10 cellular contexts compared by ENCODE assay signal in the genomic region with DNA sequence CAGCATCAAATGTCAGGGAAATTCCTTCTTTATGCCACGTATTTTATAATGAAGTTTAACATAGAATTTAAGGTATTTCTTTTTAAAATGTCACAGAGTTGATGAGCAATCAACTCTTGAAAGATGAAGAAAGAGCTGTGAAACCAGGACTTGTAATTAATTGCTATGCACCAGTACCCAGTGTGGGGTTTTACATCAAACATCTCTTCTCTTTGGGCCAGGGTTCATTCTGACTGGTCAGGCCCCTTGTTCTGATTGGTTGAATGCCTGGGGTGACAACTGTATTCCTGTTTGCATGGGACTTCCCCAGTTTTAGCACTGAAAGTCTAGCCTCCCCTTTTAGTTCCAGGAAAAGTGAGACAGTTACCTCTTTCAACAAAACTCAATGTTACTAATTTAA. TPM values are rescaled to one million over a fixed set of nuclear protein-coding genes. Genes with fewer than 3 reads are reported as not detected.
A peak's percentile ranks its signal among the peaks of the same experiment; 100 is the strongest.
DNase-seq lines count a peak whose midpoint lies in the region; ATAC-seq and TF ChIP-seq lines count a peak whose summit lies in the region.
"Had no signal": no experiment of that assay in that cellular context is flagged by ENCODE, and none has a peak within 500 bp of the region (broad histone marks: within the 10 kb centered on the region; RNA-seq: fewer than 3 reads in every experiment).

No MANE protein-coding gene starts in this region.

- no peak overlapping the region for H3K9ac ChIP-seq in liver (ENCODE audit: low read depth in 1 of 2, low read length in 2 of 2)

- no peaks in the 10 kb centered on the region for H3K9me3 ChIP-seq in liver (ENCODE audit: control insufficient read depth in 4 of 4, low read length in 3 of 4)
- no peaks in the 10 kb centered on the region for H3K9me3 ChIP-seq in CD4-positive, alpha-beta memory T cell (ENCODE audit: control insufficient read depth in 1 of 2, low read length in 2 of 2)

- no peak overlapping the region for H3K4me3 ChIP-seq in liver (ENCODE audit: low read depth in 1 of 3, low read length in 3 of 3)
- no peak overlapping the region for H3K4me3 ChIP-seq in CD4-positive, alpha-beta memory T cell (ENCODE audit: low read length in 2 of 2)

- TF ChIP-seq RAD21 in liver (IDR thresholded peaks at IDR 0.05) = no peak

- no peaks in the 10 kb centered on the region for H3K27me3 ChIP-seq in liver (ENCODE audit: control insufficient read depth in 4 of 4, insufficient read depth in 4 of 4, low read length in 3 of 4)
- no peaks in the 10 kb centered on the region for H3K27me3 ChIP-seq in CD4-positive, alpha-beta memory T cell (ENCODE audit: insufficient read depth, low read length)

- H3K36me3 Mint-ChIP-seq in CD4-positive, alpha-beta memory T cell = no peaks in the 10 kb centered on the region

- intact Hi-C loops in CD4-positive, alpha-beta memory T cell (cut with micrococcal nuclease) = no loop called here

- TF ChIP-seq CTCF in liver (IDR thresholded peaks at IDR 0.05; ENCODE audit: low read depth, low read length, missing input control) (no peak), RWPE1 (conservative IDR thresholded peaks at IDR 0.05; ENCODE audit: low read depth) (no peak)

- H3K27ac Mint-ChIP-seq in CD4-positive, alpha-beta memory T cell = no peak overlapping the region

- H3K27ac ChIP-seq in liver (ENCODE audit: low read depth in 1 of 2, low read length in 2 of 2) = no peak overlapping the region
- no peak overlapping the region for H3K27ac ChIP-seq in CD4-positive, alpha-beta memory T cell (ENCODE audit: low read depth, low read length)
- H3K27ac ChIP-seq in caudate nucleus (ENCODE audit: low read depth, low read length) = no peak overlapping the region
- H3K27ac ChIP-seq in RWPE1 = no peak overlapping the region

- no peak for DNase-seq in CD4-positive, alpha-beta memory T cell
- DNase-seq in AG20443 (ENCODE audit: low spot score) = no peak
- DNase-seq in caudate nucleus (lab: John Stamatoyannopoulos, UW) = no peak
- DNase-seq in RWPE1 (ENCODE audit: low spot score) = no peak
- DNase-seq: activated gamma-delta T cell, NCI-H524 treated with DMSO at 0.1 percent for 48 hours had no signal

- no peaks in the 10 kb centered on the region for H3K36me3 ChIP-seq in liver (ENCODE audit: control insufficient read depth in 4 of 4, insufficient read depth in 3 of 4, low read depth in 1 of 4, low read length in 3 of 4)
- no peaks in the 10 kb centered on the region for H3K36me3 ChIP-seq in CD4-positive, alpha-beta memory T cell (ENCODE audit: insufficient read depth, low read length)

- ATAC-seq in GM18858 (IDR thresholded peaks at IDR 0.05; ENCODE audit: unreplicated experiment) (peak; percentile 97), GM21529 (IDR thresholded peaks at IDR 0.05; ENCODE audit: unreplicated experiment) (peak; percentile 96), HG03432 (IDR thresholded peaks at IDR 0.05; ENCODE audit: unreplicated experiment) (peak; percentile 98)

- WGBS in liver = 85% methylated on average over 1 of the region's 1 CpG

- peaks cover 0 to 8% (median 2%) of the 10 kb centered on the region in 8 donors for H3K9me3 Mint-ChIP-seq in CD4-positive, alpha-beta memory T cell

- H3K4me3 Mint-ChIP-seq in CD4-positive, alpha-beta memory T cell = no peak overlapping the region

- CTCF ChIA-PET in CD4-positive, alpha-beta memory T cell (lab: Charles Lee; ENCODE audit: partially characterized antibody) = no interaction called here
- CTCF ChIA-PET in RWPE1 (lab: Yijun Ruan, JAX) = interaction anchor here (0.6 kb wide), 2 partner anchors 27 to 622 kb away, joined by 3 read pairs; no protein-coding TSS in a partner anchor

- peaks cover 5 to 16% (median 9%) of the 10 kb centered on the region in 4 donors for H3K4me1 ChIP-seq in liver (ENCODE audit: control insufficient read depth in 4 of 4, insufficient read depth in 4 of 4, low read length in 3 of 4)
- H3K4me1 ChIP-seq in CD4-positive, alpha-beta memory T cell (ENCODE audit: insufficient read depth, low read length) = no peaks in the 10 kb centered on the region

- POLR2A ChIA-PET in CD4-positive, alpha-beta memory T cell (lab: Charles Lee; ENCODE audit: partially characterized antibody) = no interaction called here
- POLR2A ChIA-PET in RWPE1 (lab: Yijun Ruan, JAX; ENCODE audit: low non-redundant PET) = no interaction called here

- peaks cover 0 to 3% of the 10 kb centered on the region in 2 donors for H3K27me3 Mint-ChIP-seq in CD4-positive, alpha-beta memory T cell

- peaks cover 0 to 2% (median 0%) of the 10 kb centered on the region in 4 donors for H3K4me1 Mint-ChIP-seq in CD4-positive, alpha-beta memory T cell

TF ChIP-seq in liver, 16 proteins besides CTCF, POLR2A, EP300 and RAD21:
- TF ChIP-seq, protein P1, sequence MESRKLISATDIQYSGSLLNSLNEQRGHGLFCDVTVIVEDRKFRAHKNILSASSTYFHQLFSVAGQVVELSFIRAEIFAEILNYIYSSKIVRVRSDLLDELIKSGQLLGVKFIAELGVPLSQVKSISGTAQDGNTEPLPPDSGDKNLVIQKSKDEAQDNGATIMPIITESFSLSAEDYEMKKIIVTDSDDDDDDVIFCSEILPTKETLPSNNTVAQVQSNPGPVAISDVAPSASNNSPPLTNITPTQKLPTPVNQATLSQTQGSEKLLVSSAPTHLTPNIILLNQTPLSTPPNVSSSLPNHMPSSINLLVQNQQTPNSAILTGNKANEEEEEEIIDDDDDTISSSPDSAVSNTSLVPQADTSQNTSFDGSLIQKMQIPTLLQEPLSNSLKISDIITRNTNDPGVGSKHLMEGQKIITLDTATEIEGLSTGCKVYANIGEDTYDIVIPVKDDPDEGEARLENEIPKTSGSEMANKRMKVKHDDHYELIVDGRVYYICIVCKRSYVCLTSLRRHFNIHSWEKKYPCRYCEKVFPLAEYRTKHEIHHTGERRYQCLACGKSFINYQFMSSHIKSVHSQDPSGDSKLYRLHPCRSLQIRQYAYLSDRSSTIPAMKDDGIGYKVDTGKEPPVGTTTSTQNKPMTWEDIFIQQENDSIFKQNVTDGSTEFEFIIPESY (IDR thresholded peaks at IDR 0.05) = no peak
- TF ChIP-seq, protein P2, sequence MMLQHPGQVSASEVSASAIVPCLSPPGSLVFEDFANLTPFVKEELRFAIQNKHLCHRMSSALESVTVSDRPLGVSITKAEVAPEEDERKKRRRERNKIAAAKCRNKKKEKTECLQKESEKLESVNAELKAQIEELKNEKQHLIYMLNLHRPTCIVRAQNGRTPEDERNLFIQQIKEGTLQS (IDR thresholded peaks at IDR 0.05) = no peak
- TF ChIP-seq, protein P3, sequence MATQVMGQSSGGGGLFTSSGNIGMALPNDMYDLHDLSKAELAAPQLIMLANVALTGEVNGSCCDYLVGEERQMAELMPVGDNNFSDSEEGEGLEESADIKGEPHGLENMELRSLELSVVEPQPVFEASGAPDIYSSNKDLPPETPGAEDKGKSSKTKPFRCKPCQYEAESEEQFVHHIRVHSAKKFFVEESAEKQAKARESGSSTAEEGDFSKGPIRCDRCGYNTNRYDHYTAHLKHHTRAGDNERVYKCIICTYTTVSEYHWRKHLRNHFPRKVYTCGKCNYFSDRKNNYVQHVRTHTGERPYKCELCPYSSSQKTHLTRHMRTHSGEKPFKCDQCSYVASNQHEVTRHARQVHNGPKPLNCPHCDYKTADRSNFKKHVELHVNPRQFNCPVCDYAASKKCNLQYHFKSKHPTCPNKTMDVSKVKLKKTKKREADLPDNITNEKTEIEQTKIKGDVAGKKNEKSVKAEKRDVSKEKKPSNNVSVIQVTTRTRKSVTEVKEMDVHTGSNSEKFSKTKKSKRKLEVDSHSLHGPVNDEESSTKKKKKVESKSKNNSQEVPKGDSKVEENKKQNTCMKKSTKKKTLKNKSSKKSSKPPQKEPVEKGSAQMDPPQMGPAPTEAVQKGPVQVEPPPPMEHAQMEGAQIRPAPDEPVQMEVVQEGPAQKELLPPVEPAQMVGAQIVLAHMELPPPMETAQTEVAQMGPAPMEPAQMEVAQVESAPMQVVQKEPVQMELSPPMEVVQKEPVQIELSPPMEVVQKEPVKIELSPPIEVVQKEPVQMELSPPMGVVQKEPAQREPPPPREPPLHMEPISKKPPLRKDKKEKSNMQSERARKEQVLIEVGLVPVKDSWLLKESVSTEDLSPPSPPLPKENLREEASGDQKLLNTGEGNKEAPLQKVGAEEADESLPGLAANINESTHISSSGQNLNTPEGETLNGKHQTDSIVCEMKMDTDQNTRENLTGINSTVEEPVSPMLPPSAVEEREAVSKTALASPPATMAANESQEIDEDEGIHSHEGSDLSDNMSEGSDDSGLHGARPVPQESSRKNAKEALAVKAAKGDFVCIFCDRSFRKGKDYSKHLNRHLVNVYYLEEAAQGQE (IDR thresholded peaks at IDR 0.05) = no peak
- TF ChIP-seq EGR1 (IDR thresholded peaks at IDR 0.05; ENCODE audit: low read depth in 2 of 2) (no peak), NR2F2 (IDR thresholded peaks at IDR 0.05) (no peak), SP1 (IDR thresholded peaks at IDR 0.05) (peak; percentile 49), TAF1 (conservative IDR thresholded peaks at IDR 0.05) (no peak), JUND (IDR thresholded peaks at IDR 0.05) (no peak), HNF4G (IDR thresholded peaks at IDR 0.05) (no peak)

RNA-seq across cellular contexts. Expression of a gene that starts 40.1 kb away (rescaled TPM):
- total RNA-seq in liver = 10 to 100 TPM; 11.2 to 35.6 TPM
- polyA plus RNA-seq in liver = 1 to 10 TPM; 3.6 to 5.1 TPM
- not detected for total RNA-seq in CD4-positive, alpha-beta memory T cell
- polyA plus RNA-seq in CD4-positive, alpha-beta memory T cell = not detected

Comparison
In these comparisons a context has a peak if more than half of its experiments do, and no peak if none do; other contexts are left out.
1. RNA of a gene that starts 40.1 kb away (total RNA-seq): 11.2 to 35.6 TPM in liver; not detected in CD4-positive, alpha-beta memory T cell; every median in the first group is over 10 times any median in the second.
2. Peak in every context shown above with its lines, with median percentiles within 50 percentile points of each other: ATAC-seq.